3 cellular contexts compared by ENCODE assay signal in the genomic region with DNA sequence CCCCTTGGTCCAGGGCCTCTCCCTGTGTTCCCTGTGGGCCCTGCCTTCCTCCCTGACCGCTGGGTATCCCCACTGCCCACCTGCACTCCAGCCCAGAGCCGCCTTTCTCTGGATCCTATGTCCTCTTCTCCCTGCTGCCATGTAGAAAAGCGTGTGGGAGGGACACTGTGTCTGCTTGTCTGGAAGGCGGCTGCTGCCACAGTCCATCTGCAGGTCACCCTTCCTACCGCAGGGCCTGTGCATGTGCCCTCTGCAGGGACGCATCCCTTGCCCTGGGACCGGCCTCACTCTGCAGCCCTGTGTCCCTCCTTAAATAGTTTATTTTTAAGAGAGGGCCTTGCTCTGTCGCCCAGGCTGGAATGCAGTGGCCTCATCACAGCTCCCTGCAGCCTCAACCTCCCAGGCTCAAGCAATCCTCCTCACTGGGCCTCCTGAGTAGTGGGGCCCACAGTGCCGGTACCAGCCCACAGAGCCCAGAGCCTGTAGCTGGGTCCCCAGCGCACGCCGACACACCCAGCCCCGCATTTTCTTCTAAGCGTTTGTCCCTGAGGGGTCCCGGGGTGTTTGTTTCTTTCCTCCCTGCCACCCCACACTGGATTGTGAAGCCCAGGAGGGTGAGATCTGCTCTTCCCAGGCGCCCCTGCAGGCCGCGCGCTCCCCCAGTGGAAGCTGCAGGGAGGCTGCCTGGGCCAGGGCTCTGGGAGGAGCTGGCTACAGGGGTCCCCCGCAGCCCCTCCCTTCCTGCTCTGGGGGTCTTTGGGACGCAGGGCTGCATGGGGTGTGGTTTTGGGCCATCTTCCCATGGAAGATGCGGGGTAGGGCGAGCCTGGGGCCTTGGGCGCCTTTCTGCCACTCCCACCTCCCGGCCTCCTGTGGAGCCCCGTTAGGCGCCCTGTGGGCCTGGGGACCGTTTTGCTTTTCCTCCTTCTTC.
TF ChIP-seq lines count a peak whose summit lies in the region.

No MANE protein-coding gene starts in this region.

TF ChIP-seq in SK-N-SH, 30 proteins besides CTCF, POLR2A, EP300 and RAD21:
- TF ChIP-seq, protein P1, sequence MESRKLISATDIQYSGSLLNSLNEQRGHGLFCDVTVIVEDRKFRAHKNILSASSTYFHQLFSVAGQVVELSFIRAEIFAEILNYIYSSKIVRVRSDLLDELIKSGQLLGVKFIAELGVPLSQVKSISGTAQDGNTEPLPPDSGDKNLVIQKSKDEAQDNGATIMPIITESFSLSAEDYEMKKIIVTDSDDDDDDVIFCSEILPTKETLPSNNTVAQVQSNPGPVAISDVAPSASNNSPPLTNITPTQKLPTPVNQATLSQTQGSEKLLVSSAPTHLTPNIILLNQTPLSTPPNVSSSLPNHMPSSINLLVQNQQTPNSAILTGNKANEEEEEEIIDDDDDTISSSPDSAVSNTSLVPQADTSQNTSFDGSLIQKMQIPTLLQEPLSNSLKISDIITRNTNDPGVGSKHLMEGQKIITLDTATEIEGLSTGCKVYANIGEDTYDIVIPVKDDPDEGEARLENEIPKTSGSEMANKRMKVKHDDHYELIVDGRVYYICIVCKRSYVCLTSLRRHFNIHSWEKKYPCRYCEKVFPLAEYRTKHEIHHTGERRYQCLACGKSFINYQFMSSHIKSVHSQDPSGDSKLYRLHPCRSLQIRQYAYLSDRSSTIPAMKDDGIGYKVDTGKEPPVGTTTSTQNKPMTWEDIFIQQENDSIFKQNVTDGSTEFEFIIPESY (IDR thresholded peaks at IDR 0.05; ENCODE audit: borderline replicate concordance, low read depth) = no peak
- TF ChIP-seq NRF1 (IDR thresholded peaks at IDR 0.05; ENCODE audit: low read depth, low read length) = no peak
- no peak for TF ChIP-seq JUND (IDR thresholded peaks at IDR 0.05)
- TF ChIP-seq, protein P2, sequence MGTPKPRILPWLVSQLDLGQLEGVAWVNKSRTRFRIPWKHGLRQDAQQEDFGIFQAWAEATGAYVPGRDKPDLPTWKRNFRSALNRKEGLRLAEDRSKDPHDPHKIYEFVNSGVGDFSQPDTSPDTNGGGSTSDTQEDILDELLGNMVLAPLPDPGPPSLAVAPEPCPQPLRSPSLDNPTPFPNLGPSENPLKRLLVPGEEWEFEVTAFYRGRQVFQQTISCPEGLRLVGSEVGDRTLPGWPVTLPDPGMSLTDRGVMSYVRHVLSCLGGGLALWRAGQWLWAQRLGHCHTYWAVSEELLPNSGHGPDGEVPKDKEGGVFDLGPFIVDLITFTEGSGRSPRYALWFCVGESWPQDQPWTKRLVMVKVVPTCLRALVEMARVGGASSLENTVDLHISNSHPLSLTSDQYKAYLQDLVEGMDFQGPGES (IDR thresholded peaks at IDR 0.05; ENCODE audit: low read depth, low read length) = no peak
- TF ChIP-seq POLR2AphosphoS5 (IDR thresholded peaks at IDR 0.05; ENCODE audit: low read depth, low read length) = no peak
- TF ChIP-seq, protein P3, sequence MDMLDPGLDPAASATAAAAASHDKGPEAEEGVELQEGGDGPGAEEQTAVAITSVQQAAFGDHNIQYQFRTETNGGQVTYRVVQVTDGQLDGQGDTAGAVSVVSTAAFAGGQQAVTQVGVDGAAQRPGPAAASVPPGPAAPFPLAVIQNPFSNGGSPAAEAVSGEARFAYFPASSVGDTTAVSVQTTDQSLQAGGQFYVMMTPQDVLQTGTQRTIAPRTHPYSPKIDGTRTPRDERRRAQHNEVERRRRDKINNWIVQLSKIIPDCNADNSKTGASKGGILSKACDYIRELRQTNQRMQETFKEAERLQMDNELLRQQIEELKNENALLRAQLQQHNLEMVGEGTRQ (IDR thresholded peaks at IDR 0.05; ENCODE audit: borderline replicate concordance, low read depth, low read length) = no peak
- no peak for TF ChIP-seq GATA2 (CRISPR knock-in tag; IDR thresholded peaks at IDR 0.05)
- no peak for TF ChIP-seq TEAD4 (IDR thresholded peaks at IDR 0.05; ENCODE audit: borderline replicate concordance, insufficient read depth)
- TF ChIP-seq FOSL2 (IDR thresholded peaks at IDR 0.05; ENCODE audit: borderline replicate concordance, low read depth) = no peak
- no peak for TF ChIP-seq FOXM1 (IDR thresholded peaks at IDR 0.05; ENCODE audit: low read depth)

TF ChIP-seq in SK-N-SH treated with all-trans-retinoic acid at 6 μM for 48 hours, 23 proteins besides CTCF, POLR2A, EP300 and RAD21:
- TF ChIP-seq SNAI2 (CRISPR knock-in tag; IDR thresholded peaks at IDR 0.05) = no peak
- no peak for TF ChIP-seq TCF4 (CRISPR knock-in tag; IDR thresholded peaks at IDR 0.05; ENCODE audit: borderline replicate concordance)
- no peak for TF ChIP-seq ZFP30 (CRISPR knock-in tag; IDR thresholded peaks at IDR 0.05)
- no peak for TF ChIP-seq ISL1 (CRISPR knock-in tag; IDR thresholded peaks at IDR 0.05)
- no peak for TF ChIP-seq CSDC2 (CRISPR knock-in tag; IDR thresholded peaks at IDR 0.05)
- TF ChIP-seq, protein P4, sequence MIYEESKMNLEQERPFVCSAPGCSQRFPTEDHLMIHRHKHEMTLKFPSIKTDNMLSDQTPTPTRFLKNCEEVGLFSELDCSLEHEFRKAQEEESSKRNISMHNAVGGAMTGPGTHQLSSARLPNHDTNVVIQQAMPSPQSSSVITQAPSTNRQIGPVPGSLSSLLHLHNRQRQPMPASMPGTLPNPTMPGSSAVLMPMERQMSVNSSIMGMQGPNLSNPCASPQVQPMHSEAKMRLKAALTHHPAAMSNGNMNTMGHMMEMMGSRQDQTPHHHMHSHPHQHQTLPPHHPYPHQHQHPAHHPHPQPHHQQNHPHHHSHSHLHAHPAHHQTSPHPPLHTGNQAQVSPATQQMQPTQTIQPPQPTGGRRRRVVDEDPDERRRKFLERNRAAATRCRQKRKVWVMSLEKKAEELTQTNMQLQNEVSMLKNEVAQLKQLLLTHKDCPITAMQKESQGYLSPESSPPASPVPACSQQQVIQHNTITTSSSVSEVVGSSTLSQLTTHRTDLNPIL (CRISPR knock-in tag; IDR thresholded peaks at IDR 0.05; ENCODE audit: low read depth) = no peak
- no peak for TF ChIP-seq ESRRG (CRISPR knock-in tag; IDR thresholded peaks at IDR 0.05)
- no peak for TF ChIP-seq ZFP3 (CRISPR knock-in tag; IDR thresholded peaks at IDR 0.05)
- TF ChIP-seq, protein P5, sequence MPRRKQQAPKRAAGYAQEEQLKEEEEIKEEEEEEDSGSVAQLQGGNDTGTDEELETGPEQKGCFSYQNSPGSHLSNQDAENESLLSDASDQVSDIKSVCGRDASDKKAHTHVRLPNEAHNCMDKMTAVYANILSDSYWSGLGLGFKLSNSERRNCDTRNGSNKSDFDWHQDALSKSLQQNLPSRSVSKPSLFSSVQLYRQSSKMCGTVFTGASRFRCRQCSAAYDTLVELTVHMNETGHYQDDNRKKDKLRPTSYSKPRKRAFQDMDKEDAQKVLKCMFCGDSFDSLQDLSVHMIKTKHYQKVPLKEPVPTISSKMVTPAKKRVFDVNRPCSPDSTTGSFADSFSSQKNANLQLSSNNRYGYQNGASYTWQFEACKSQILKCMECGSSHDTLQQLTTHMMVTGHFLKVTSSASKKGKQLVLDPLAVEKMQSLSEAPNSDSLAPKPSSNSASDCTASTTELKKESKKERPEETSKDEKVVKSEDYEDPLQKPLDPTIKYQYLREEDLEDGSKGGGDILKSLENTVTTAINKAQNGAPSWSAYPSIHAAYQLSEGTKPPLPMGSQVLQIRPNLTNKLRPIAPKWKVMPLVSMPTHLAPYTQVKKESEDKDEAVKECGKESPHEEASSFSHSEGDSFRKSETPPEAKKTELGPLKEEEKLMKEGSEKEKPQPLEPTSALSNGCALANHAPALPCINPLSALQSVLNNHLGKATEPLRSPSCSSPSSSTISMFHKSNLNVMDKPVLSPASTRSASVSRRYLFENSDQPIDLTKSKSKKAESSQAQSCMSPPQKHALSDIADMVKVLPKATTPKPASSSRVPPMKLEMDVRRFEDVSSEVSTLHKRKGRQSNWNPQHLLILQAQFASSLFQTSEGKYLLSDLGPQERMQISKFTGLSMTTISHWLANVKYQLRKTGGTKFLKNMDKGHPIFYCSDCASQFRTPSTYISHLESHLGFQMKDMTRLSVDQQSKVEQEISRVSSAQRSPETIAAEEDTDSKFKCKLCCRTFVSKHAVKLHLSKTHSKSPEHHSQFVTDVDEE (CRISPR knock-in tag; IDR thresholded peaks at IDR 0.05) = no peak
- no peak for TF ChIP-seq TOX (CRISPR knock-in tag; IDR thresholded peaks at IDR 0.05; ENCODE audit: borderline replicate concordance)

TF ChIP-seq in GM23338, 12 proteins besides CTCF, POLR2A, EP300 and RAD21:
- TF ChIP-seq, protein P6, sequence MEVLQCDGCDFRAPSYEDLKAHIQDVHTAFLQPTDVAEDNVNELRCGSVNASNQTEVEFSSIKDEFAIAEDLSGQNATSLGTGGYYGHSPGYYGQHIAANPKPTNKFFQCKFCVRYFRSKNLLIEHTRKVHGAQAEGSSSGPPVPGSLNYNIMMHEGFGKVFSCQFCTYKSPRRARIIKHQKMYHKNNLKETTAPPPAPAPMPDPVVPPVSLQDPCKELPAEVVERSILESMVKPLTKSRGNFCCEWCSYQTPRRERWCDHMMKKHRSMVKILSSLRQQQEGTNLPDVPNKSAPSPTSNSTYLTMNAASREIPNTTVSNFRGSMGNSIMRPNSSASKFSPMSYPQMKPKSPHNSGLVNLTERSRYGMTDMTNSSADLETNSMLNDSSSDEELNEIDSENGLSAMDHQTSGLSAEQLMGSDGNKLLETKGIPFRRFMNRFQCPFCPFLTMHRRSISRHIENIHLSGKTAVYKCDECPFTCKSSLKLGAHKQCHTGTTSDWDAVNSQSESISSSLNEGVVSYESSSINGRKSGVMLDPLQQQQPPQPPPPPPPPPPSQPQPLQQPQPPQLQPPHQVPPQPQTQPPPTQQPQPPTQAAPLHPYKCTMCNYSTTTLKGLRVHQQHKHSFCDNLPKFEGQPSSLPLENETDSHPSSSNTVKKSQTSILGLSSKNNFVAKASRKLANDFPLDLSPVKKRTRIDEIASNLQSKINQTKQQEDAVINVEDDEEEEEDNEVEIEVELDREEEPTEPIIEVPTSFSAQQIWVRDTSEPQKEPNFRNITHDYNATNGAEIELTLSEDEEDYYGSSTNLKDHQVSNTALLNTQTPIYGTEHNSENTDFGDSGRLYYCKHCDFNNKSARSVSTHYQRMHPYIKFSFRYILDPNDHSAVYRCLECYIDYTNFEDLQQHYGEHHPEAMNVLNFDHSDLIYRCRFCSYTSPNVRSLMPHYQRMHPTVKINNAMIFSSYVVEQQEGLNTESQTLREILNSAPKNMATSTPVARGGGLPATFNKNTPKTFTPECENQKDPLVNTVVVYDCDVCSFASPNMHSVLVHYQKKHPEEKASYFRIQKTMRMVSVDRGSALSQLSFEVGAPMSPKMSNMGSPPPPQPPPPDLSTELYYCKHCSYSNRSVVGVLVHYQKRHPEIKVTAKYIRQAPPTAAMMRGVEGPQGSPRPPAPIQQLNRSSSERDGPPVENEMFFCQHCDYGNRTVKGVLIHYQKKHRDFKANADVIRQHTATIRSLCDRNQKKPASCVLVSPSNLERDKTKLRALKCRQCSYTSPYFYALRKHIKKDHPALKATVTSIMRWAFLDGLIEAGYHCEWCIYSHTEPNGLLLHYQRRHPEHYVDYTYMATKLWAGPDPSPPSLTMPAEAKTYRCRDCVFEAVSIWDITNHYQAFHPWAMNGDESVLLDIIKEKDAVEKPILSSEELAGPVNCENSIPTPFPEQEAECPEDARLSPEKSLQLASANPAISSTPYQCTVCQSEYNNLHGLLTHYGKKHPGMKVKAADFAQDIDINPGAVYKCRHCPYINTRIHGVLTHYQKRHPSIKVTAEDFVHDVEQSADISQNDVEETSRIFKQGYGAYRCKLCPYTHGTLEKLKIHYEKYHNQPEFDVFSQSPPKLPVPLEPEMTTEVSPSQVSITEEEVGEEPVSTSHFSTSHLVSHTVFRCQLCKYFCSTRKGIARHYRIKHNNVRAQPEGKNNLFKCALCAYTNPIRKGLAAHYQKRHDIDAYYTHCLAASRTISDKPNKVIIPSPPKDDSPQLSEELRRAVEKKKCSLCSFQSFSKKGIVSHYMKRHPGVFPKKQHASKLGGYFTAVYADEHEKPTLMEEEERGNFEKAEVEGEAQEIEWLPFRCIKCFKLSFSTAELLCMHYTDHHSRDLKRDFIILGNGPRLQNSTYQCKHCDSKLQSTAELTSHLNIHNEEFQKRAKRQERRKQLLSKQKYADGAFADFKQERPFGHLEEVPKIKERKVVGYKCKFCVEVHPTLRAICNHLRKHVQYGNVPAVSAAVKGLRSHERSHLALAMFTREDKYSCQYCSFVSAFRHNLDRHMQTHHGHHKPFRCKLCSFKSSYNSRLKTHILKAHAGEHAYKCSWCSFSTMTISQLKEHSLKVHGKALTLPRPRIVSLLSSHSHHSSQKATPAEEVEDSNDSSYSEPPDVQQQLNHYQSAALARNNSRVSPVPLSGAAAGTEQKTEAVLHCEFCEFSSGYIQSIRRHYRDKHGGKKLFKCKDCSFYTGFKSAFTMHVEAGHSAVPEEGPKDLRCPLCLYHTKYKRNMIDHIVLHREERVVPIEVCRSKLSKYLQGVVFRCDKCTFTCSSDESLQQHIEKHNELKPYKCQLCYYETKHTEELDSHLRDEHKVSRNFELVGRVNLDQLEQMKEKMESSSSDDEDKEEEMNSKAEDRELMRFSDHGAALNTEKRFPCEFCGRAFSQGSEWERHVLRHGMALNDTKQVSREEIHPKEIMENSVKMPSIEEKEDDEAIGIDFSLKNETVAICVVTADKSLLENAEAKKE (CRISPR knock-in tag; IDR thresholded peaks at IDR 0.05) = no peak
- no peak for TF ChIP-seq ZNF114 (CRISPR knock-in tag; IDR thresholded peaks at IDR 0.05)
- TF ChIP-seq EZH2 (IDR thresholded peaks at IDR 0.05; ENCODE audit: low read depth, unreplicated experiment) = no peak
- TF ChIP-seq ZNF331 (CRISPR knock-in tag; IDR thresholded peaks at IDR 0.05; ENCODE audit: low read depth) = no peak
- no peak for TF ChIP-seq STAT1 (IDR thresholded peaks at IDR 0.05; ENCODE audit: unreplicated experiment)
- no peak for TF ChIP-seq POLR2AphosphoS5 (IDR thresholded peaks at IDR 0.05; ENCODE audit: low read depth)
- TF ChIP-seq NANOG (IDR thresholded peaks at IDR 0.05; ENCODE audit: borderline replicate concordance) = no peak
- TF ChIP-seq, protein P7, sequence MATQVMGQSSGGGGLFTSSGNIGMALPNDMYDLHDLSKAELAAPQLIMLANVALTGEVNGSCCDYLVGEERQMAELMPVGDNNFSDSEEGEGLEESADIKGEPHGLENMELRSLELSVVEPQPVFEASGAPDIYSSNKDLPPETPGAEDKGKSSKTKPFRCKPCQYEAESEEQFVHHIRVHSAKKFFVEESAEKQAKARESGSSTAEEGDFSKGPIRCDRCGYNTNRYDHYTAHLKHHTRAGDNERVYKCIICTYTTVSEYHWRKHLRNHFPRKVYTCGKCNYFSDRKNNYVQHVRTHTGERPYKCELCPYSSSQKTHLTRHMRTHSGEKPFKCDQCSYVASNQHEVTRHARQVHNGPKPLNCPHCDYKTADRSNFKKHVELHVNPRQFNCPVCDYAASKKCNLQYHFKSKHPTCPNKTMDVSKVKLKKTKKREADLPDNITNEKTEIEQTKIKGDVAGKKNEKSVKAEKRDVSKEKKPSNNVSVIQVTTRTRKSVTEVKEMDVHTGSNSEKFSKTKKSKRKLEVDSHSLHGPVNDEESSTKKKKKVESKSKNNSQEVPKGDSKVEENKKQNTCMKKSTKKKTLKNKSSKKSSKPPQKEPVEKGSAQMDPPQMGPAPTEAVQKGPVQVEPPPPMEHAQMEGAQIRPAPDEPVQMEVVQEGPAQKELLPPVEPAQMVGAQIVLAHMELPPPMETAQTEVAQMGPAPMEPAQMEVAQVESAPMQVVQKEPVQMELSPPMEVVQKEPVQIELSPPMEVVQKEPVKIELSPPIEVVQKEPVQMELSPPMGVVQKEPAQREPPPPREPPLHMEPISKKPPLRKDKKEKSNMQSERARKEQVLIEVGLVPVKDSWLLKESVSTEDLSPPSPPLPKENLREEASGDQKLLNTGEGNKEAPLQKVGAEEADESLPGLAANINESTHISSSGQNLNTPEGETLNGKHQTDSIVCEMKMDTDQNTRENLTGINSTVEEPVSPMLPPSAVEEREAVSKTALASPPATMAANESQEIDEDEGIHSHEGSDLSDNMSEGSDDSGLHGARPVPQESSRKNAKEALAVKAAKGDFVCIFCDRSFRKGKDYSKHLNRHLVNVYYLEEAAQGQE (IDR thresholded peaks at IDR 0.05; ENCODE audit: unreplicated experiment) = no peak
- no peak for TF ChIP-seq EZH2phosphoT487 (IDR thresholded peaks at IDR 0.05; ENCODE audit: unreplicated experiment)
- TF ChIP-seq, protein P8, sequence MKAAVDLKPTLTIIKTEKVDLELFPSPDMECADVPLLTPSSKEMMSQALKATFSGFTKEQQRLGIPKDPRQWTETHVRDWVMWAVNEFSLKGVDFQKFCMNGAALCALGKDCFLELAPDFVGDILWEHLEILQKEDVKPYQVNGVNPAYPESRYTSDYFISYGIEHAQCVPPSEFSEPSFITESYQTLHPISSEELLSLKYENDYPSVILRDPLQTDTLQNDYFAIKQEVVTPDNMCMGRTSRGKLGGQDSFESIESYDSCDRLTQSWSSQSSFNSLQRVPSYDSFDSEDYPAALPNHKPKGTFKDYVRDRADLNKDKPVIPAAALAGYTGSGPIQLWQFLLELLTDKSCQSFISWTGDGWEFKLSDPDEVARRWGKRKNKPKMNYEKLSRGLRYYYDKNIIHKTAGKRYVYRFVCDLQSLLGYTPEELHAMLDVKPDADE (IDR thresholded peaks at IDR 0.05) = no peak
